In the genomic region with DNA sequence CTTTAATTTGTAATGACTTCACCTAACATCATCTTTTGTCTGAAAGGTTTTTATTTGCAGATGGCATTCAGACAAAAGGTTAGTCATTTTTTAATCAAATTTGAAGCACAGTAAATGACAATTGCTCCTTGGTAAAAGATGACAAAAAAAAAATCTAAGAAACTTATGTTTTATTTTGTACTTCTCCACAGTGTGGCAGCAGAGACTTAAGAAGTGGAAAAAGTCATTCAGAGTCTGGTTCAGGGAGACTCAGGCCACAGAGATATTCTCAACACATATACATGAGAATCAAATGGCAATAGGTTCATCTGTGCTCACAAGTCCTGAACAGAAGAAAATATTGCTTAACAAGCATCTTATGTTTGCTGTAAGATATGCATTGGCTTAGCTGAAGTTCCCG, we compare ENCODE assay signal across 8 cellular contexts.
DNase-seq lines count a peak whose midpoint lies in the region; ATAC-seq and TF ChIP-seq lines count a peak whose summit lies in the region.

No MANE protein-coding gene starts in this region.

- no peaks in the 10 kb centered on the region for H3K9me3 ChIP-seq in heart left ventricle
- no peaks in the 10 kb centered on the region for H3K9me3 ChIP-seq in PC-3 (ENCODE audit: low read length)

- no peak for TF ChIP-seq POLR2A in heart left ventricle (IDR thresholded peaks at IDR 0.05)

- H3K9ac ChIP-seq in PC-3 (ENCODE audit: low read length) = no peak overlapping the region

- no peaks in the 10 kb centered on the region for H3K9me2 ChIP-seq in PC-3 (replicated peaks; ENCODE audit: low read length)

- no peak overlapping the region for H3K4me2 ChIP-seq in PC-3 (ENCODE audit: low read length)

- H3K4me3 ChIP-seq in heart left ventricle (no peak overlapping the region), PC-3 (ENCODE audit: low read length) (no peak overlapping the region)

- 84 to 96% (median 88%) methylated on average over 1 of the region's 1 CpG for WGBS in heart left ventricle, 4 donors

- H4K20me1 ChIP-seq in PC-3 (ENCODE audit: low read length) = no peaks in the 10 kb centered on the region

- TF ChIP-seq CTCF in heart left ventricle (IDR thresholded peaks at IDR 0.05) (peak in 7 of 12 donors; percentile 11 to 62 (median 48)), PC-3 (conservative IDR thresholded peaks at IDR 0.05; ENCODE audit: low read depth, low read length) (peak; percentile 65)

- ATAC-seq in heart left ventricle = no peak
- ATAC-seq in PC-3 = 0 out of 2 replicates have a peak, but pooled peaks have one; percentile 20
- ATAC-seq in sciatic nerve = peak; percentile 44
- ATAC-seq in GM21723 (IDR thresholded peaks at IDR 0.05; ENCODE audit: unreplicated experiment) = no peak
- no peak for ATAC-seq in left ventricle myocardium superior

- H3K27ac ChIP-seq in heart left ventricle (no peak overlapping the region), PC-3 (ENCODE audit: low read length) (no peak overlapping the region)

- H2AFZ ChIP-seq in PC-3 (ENCODE audit: low read length) = no peak overlapping the region

- POLR2A ChIA-PET in PC-3 (lab: Charles Lee; ENCODE audit: unreplicated experiment) = no interaction called here

- H3F3A ChIP-seq in PC-3 (ENCODE audit: low read length, unreplicated experiment) = no peaks in the 10 kb centered on the region

- H3K36me3 ChIP-seq in heart left ventricle (no peaks in the 10 kb centered on the region), PC-3 (ENCODE audit: low read depth, low read length) (no peaks in the 10 kb centered on the region)

- H3K4me1 ChIP-seq in heart left ventricle (no peaks in the 10 kb centered on the region), PC-3 (ENCODE audit: insufficient read depth, low read length) (no peaks in the 10 kb centered on the region)

- H3K79me2 ChIP-seq in PC-3 (ENCODE audit: low read length) = no peaks in the 10 kb centered on the region

- CTCF ChIA-PET in PC-3 (lab: Charles Lee) = no interaction called here

- no peak for DNase-seq in heart left ventricle
- no peak for DNase-seq in cardiac septum (ENCODE audit: low spot score)
- DNase-seq in PC-3 = peak; percentile 50
- DNase-seq in fibroblast of gingiva (ENCODE audit: low read depth) = peak; percentile 4
- no peak for DNase-seq in sciatic nerve (ENCODE audit: low spot score)
- no peak for DNase-seq in NOMO-1 (lab: John Stamatoyannopoulos, UW; ENCODE audit: unreplicated experiment in 2 of 2)
- DNase-seq in left ventricle myocardium superior = no peak

- H3K27me3 ChIP-seq in heart left ventricle (peaks cover 0 to 7% (median 0%) of the 10 kb centered on the region in 9 donors), PC-3 (ENCODE audit: low read length) (peaks cover 37% of the 10 kb centered on the region)

- intact Hi-C loops in heart left ventricle (cut with DNase I) (loop anchor here (1.0 to 5.0 kb wide), 5 partner anchors 253 to 256 kb away; no protein-coding TSS in a partner anchor), cardiac septum (cut with DNase I) (loop anchor here (2.0 kb wide), 1 partner anchor 252 kb away; no protein-coding TSS in a partner anchor), PC-3 (cut with micrococcal nuclease) (loop anchor here (1.0 kb wide), 1 partner anchor 256 kb away; no protein-coding TSS in a partner anchor), sciatic nerve (cut with DNase I) (no loop called here), left ventricle myocardium superior (cut with micrococcal nuclease) (loop anchor here (2.0 kb wide), 1 partner anchor 252 kb away; no protein-coding TSS in a partner anchor)

- BruUV-seq in PC-3 (replicated peaks; lab: Mats Ljungman, UMichigan) = no TSS peak

Comparison
In these comparisons a context has a peak if more than half of its experiments do, and no peak if none do; other contexts are left out.
1. ATAC-seq: peak in PC-3 (single experiment) and sciatic nerve (single experiment); none in heart left ventricle (0 of 4), GM21723 (single experiment) and left ventricle myocardium superior (single experiment).
2. DNase-seq: peak in PC-3 (single experiment) and fibroblast of gingiva (single experiment); none in heart left ventricle (0 of 5), cardiac septum (single experiment), sciatic nerve (single experiment), NOMO-1 (0 of 2) and left ventricle myocardium superior (single experiment).